9 cellular contexts compared by ENCODE assay signal in genomic region chr17:46851029-46851741, GRCh38. TPM values are rescaled to one million over a fixed set of nuclear protein-coding genes. Genes with fewer than 3 reads are reported as not detected.
DNase-seq lines count a peak whose midpoint lies in the region; ATAC-seq, FAIRE-seq and TF ChIP-seq lines count a peak whose summit lies in the region.
"Had no signal": no experiment of that assay in that cellular context is flagged by ENCODE, and none has a peak within 500 bp of the region (broad histone marks: within the 10 kb centered on the region; RNA-seq: fewer than 3 reads in every experiment).

TSS of gene WNT9B (plus strand) at chr17:46851583. CDS start at chr17:46851639, 56 bp downstream.

- no peaks in the 10 kb centered on the region for H3K9me3 ChIP-seq in CD8-positive, alpha-beta T cell (ENCODE audit: low read length)
- no peaks in the 10 kb centered on the region for H3K9me3 ChIP-seq in kidney (ENCODE audit: control insufficient read depth in 1 of 2, low read length in 2 of 2)
- H3K9me3 ChIP-seq in stomach smooth muscle (ENCODE audit: control insufficient read depth in 2 of 2, low read length in 2 of 2), result no peaks in the 10 kb centered on the region

- H3K27ac Mint-ChIP-seq in CD8-positive, alpha-beta T cell, result no peak within 1 kb of the TSS

- H3K9ac ChIP-seq in kidney (ENCODE audit: low read length in 2 of 2), result no peak within 1 kb of the TSS
- no peak within 1 kb of the TSS for H3K9ac ChIP-seq in stomach smooth muscle (ENCODE audit: low read length in 2 of 2)

- intact Hi-C loops in CD8-positive, alpha-beta T cell (cut with DNase I, micrococcal nuclease), result no loop called here
- intact Hi-C loops in kidney (cut with DNase I), result no loop called here

- FAIRE-seq in kidney (lab: Jason Lieb, UNC), result no peak
- FAIRE-seq: colon had no signal

- CTCF ChIA-PET in CD8-positive, alpha-beta T cell (lab: Charles Lee), result no interaction called here

- H3K27me3 ChIP-seq in CD8-positive, alpha-beta T cell (ENCODE audit: insufficient read depth, low read length), result peaks cover 14% of the 10 kb centered on the region
- H3K27me3 ChIP-seq in stomach smooth muscle (ENCODE audit: control insufficient read depth in 1 of 2, insufficient read depth in 2 of 2, low read length in 2 of 2), result peaks cover 56 to 60% of the 10 kb centered on the region in 2 donors

- H3K4me3 Mint-ChIP-seq in CD8-positive, alpha-beta T cell, result peak within 1 kb of the TSS; percentile 63

- no peaks in the 10 kb centered on the region for H3K36me3 Mint-ChIP-seq in CD8-positive, alpha-beta T cell

- no peaks in the 10 kb centered on the region for H3K36me3 ChIP-seq in CD8-positive, alpha-beta T cell (ENCODE audit: insufficient read depth, low read length)
- H3K36me3 ChIP-seq in kidney (ENCODE audit: control insufficient read depth in 1 of 2, insufficient read depth in 2 of 2, low read length in 2 of 2), result no peaks in the 10 kb centered on the region
- no peaks in the 10 kb centered on the region for H3K36me3 ChIP-seq in stomach smooth muscle (ENCODE audit: control insufficient read depth in 2 of 2, insufficient read depth in 2 of 2, low read length in 2 of 2)

- peaks cover 73% of the 10 kb centered on the region for H3K27me3 Mint-ChIP-seq in CD8-positive, alpha-beta T cell (ENCODE audit: low read depth)

- H3K27ac ChIP-seq in CD8-positive, alpha-beta T cell (ENCODE audit: low read depth, low read length), result no peak within 1 kb of the TSS
- no peak within 1 kb of the TSS for H3K27ac ChIP-seq in kidney (ENCODE audit: low read depth in 2 of 2, low read length in 2 of 2)
- H3K27ac ChIP-seq in stomach smooth muscle (ENCODE audit: low read length), result no peak within 1 kb of the TSS

- no peak for TF ChIP-seq CTCF in CD8-positive, alpha-beta T cell (IDR thresholded peaks at IDR 0.05)
- peak; percentile 17 for TF ChIP-seq CTCF in kidney (IDR thresholded peaks at IDR 0.05; ENCODE audit: borderline replicate concordance, extremely low read depth, insufficient read depth)

- H3K9me3 Mint-ChIP-seq in CD8-positive, alpha-beta T cell, result no peaks in the 10 kb centered on the region

- no peak within 1 kb of the TSS for H3K4me3 ChIP-seq in CD8-positive, alpha-beta T cell (ENCODE audit: low read depth, low read length)
- peak within 1 kb of the TSS; percentile 34 to 52 for H3K4me3 ChIP-seq in kidney (ENCODE audit: low read length in 2 of 2)
- peak within 1 kb of the TSS; percentile 11 to 59 for H3K4me3 ChIP-seq in stomach smooth muscle (ENCODE audit: low read length in 2 of 2)

- peak in 1 of 7 experiments; percentile 30 for DNase-seq in CD8-positive, alpha-beta T cell
- DNase-seq in NCI-H1048 (lab: John Stamatoyannopoulos, UW) (peak; percentile 29), astrocyte of the hippocampus (ENCODE audit: low read depth, low spot score) (peak; percentile 53), kidney (peak; percentile 79), cerebellar nuclear complex (lab: John Stamatoyannopoulos, UW) (no peak)

- POLR2A ChIA-PET in CD8-positive, alpha-beta T cell (lab: Charles Lee), result no interaction called here

- H3K4me1 Mint-ChIP-seq in CD8-positive, alpha-beta T cell (ENCODE audit: low read depth), result peaks cover 10% of the 10 kb centered on the region

- H3K4me1 ChIP-seq in CD8-positive, alpha-beta T cell (ENCODE audit: insufficient read depth, low read length), result peaks cover 5% of the 10 kb centered on the region
- H3K4me1 ChIP-seq in kidney (ENCODE audit: control insufficient read depth in 1 of 2, insufficient read depth in 1 of 2, low read depth in 1 of 2, low read length in 2 of 2) (peaks cover 0 to 5% of the 10 kb centered on the region in 2 donors), stomach smooth muscle (ENCODE audit: control insufficient read depth, insufficient read depth, low read length) (peaks cover 11% of the 10 kb centered on the region)

- ATAC-seq in CD8-positive, alpha-beta T cell, result peak; percentile 71
- ATAC-seq in HG02840 (IDR thresholded peaks at IDR 0.05; ENCODE audit: low FRiP score, unreplicated experiment) (no peak), GM18502 (IDR thresholded peaks at IDR 0.05; ENCODE audit: poor library complexity, unreplicated experiment) (no peak)

RNA-seq across cellular contexts. Expression of gene WNT9B, which starts in this region (rescaled TPM):
- total RNA-seq in CD8-positive, alpha-beta T cell, result not detected
- 5.3 TPM for total RNA-seq in kidney
- polyA plus RNA-seq in kidney (ENCODE audit: insufficient read depth, low read depth, low replicate concordance), result 1.9 TPM

Comparison
In these comparisons a context has a peak if more than half of its experiments do, and no peak if none do; other contexts are left out.
1. Peak in ATAC-seq in CD8-positive, alpha-beta T cell; RNA of the gene not detected or under 1 TPM.
2. DNase-seq: peak in NCI-H1048 (single experiment), astrocyte of the hippocampus (single experiment) and kidney (single experiment); none in cerebellar nuclear complex (0 of 2).